Comparison of ENCODE assay signal across 26 cellular contexts in the genomic region with DNA sequence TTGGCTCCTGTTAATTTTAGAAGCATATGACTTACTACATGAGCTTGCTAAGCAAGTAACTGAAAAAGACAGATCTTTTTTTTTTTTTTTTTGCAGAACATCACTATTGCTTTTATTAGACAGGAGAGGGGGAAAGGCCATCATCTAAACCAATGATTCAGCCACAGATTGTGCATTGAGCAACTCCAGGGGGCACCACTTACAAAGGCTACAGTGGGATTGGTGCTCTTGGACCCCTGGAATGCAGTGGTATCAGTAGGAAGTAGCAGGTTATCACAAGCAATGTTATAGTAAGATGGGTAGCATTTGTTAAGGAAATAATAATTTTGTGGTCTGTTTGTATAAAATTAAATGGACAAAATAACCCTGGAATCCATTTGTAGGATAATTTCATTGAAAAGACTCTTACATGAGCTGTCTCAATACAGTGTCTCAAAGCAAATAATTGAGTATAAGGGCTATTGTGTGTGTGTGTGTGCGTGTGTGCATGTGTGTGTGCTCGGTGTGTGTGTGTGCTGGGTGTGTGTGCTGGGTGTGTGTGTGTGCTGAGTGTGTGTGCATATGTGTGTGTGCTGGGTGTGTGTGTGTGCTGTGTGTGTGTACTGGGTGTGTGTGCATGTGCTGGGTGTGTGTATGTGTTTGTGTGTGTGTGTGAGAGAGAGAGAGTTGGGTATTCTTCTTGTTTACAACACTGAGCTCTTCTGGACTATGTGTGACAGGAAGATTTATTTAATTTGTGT.
A peak's percentile ranks its signal among the peaks of the same experiment; 100 is the strongest.
DNase-seq lines count a peak whose midpoint lies in the region; ATAC-seq and TF ChIP-seq lines count a peak whose summit lies in the region.
"Had no signal": no experiment of that assay in that cellular context is flagged by ENCODE, and none has a peak within 500 bp of the region (broad histone marks: within the 10 kb centered on the region; RNA-seq: fewer than 3 reads in every experiment).

No MANE protein-coding gene starts in this region.

- no peak overlapping the region for H3K23ac ChIP-seq in H9 (ENCODE audit: insufficient read length, low read depth, low read length)
- H3K23ac ChIP-seq in IMR-90 (ENCODE audit: low read depth, low read length) = no peak overlapping the region

- no peak for ATAC-seq in IMR-90 (ENCODE audit: low read depth)
- ATAC-seq in mucosa of descending colon = no peak
- ATAC-seq: Panc1 had no signal

- H2AFZ ChIP-seq in H9 (ENCODE audit: low read length) = no peak overlapping the region
- H2AFZ ChIP-seq in IMR-90 (replicated peaks; ENCODE audit: low read length, poor library complexity) = no peak overlapping the region
- H2AFZ ChIP-seq: GM23248 had no signal

- no peaks in the 10 kb centered on the region for H4K20me1 ChIP-seq in H9 (ENCODE audit: control insufficient read depth, insufficient read depth, insufficient read length)
- H4K20me1 ChIP-seq in IMR-90 (ENCODE audit: insufficient read depth, low read length) = no peaks in the 10 kb centered on the region
- H4K20me1 ChIP-seq: BLaER1 treated with 17β-estradiol and CSF1 and Interleukin-3, amounts not matched to agents 10 nM and 100 nM had no signal

- H3K79me2 ChIP-seq in H9 (ENCODE audit: insufficient read depth, low read length) = no peaks in the 10 kb centered on the region

- H3K14ac ChIP-seq in H9 (ENCODE audit: insufficient read depth, low read length) = no peak overlapping the region
- no peak overlapping the region for H3K14ac ChIP-seq in IMR-90 (replicated peaks; ENCODE audit: low read depth, low read length)

- H3K36me3 ChIP-seq in IMR-90 (ENCODE audit: control insufficient read depth, insufficient read depth, low read length) = no peaks in the 10 kb centered on the region
- H3K36me3 ChIP-seq in iPS DF 6.9 (ENCODE audit: control insufficient read depth, insufficient read depth, low read length) = no peaks in the 10 kb centered on the region
- H3K36me3 ChIP-seq in mucosa of descending colon (ENCODE audit: low read depth) = no peaks in the 10 kb centered on the region
- H3K36me3 ChIP-seq: BLaER1 treated with 17β-estradiol and CSF1 and Interleukin-3, amounts not matched to agents 10 nM and 100 nM had no signal

- no peak overlapping the region for H2BK15ac ChIP-seq in H9 (ENCODE audit: low read depth, low read length)
- H2BK15ac ChIP-seq in IMR-90 (ENCODE audit: low read depth, low read length) = no peak overlapping the region

- no peaks in the 10 kb centered on the region for H3K9me3 ChIP-seq in H9 (ENCODE audit: control insufficient read depth, low read depth, low read length)
- no peaks in the 10 kb centered on the region for H3K9me3 ChIP-seq in IMR-90 (ENCODE audit: control insufficient read depth, insufficient read depth, low read length)
- no peaks in the 10 kb centered on the region for H3K9me3 ChIP-seq in iPS DF 6.9 (ENCODE audit: control insufficient read depth, insufficient read depth, low read length)
- no peaks in the 10 kb centered on the region for H3K9me3 ChIP-seq in mucosa of descending colon
- H3K9me3 ChIP-seq: BLaER1 treated with 17β-estradiol and CSF1 and Interleukin-3, amounts not matched to agents 10 nM and 100 nM; Caco-2; SK-N-SH had no signal

- no peak overlapping the region for H3K18ac ChIP-seq in H9 (ENCODE audit: insufficient read length, low read depth, low read length)
- no peak overlapping the region for H3K18ac ChIP-seq in IMR-90 (ENCODE audit: low read depth, low read length)

- H4K91ac ChIP-seq in H9 (ENCODE audit: insufficient read length, low read depth, low read length) = no peak overlapping the region
- H4K91ac ChIP-seq in IMR-90 (ENCODE audit: insufficient read depth, low read depth, low read length) = no peak overlapping the region

- CTCF ChIA-PET in IMR-90 (lab: Yijun Ruan, JAX) = no interaction called here

- H3K4me1 ChIP-seq in H9 (ENCODE audit: insufficient read depth, low read length) (no peaks in the 10 kb centered on the region), IMR-90 (ENCODE audit: control insufficient read depth, insufficient read depth, low read length) (no peaks in the 10 kb centered on the region), iPS DF 6.9 (ENCODE audit: control insufficient read depth, insufficient read depth, low read length) (no peaks in the 10 kb centered on the region), mucosa of descending colon (ENCODE audit: low read depth) (no peaks in the 10 kb centered on the region)

- WGBS in H9 (ENCODE audit: extremely low coverage, insufficient read length, low lambda C conversion rate) = no CpG with 5 or more reads among the region's 2 CpGs
- WGBS in IMR-90 (ENCODE audit: extremely low coverage in 2 of 2, insufficient read length in 1 of 2), 2 experiments = no CpG with 5 or more reads among the region's 2 CpGs
- WGBS in iPS DF 6.9 (ENCODE audit: insufficient coverage, insufficient read length) = no CpG with 5 or more reads among the region's 2 CpGs

- peaks cover 4 to 13% of the 10 kb centered on the region in 2 experiments for H3K4me1 Mint-ChIP-seq in H9
- H3K4me1 Mint-ChIP-seq in progenitor cell of endocrine pancreas (ENCODE audit: low read depth) = peaks cover 12% of the 10 kb centered on the region
- H3K4me1 Mint-ChIP-seq: CD4-positive, alpha-beta memory T cell had no signal

- TF ChIP-seq RAD21 in IMR-90 (IDR thresholded peaks at IDR 0.05; ENCODE audit: low read length) = no peak

- H2BK12ac ChIP-seq in H9 (ENCODE audit: insufficient read length, low read depth, low read length) = no peak overlapping the region

- H3K4me2 ChIP-seq in H9 (ENCODE audit: insufficient read depth, insufficient read length, low read length) = no peak overlapping the region
- no peak overlapping the region for H3K4me2 ChIP-seq in IMR-90 (ENCODE audit: low read depth, low read length)
- H3K4me2 ChIP-seq: BLaER1 treated with 17β-estradiol and CSF1 and Interleukin-3, amounts not matched to agents 10 nM and 100 nM; SK-N-SH had no signal

- H2BK5ac ChIP-seq in H9 (ENCODE audit: insufficient read length, low read length) = no peak overlapping the region
- H2BK5ac ChIP-seq in IMR-90 (ENCODE audit: low read depth, low read length, poor library complexity, severe bottlenecking) = peak overlapping the region; percentile 65

- H3K27me3 ChIP-seq in H9 (ENCODE audit: insufficient read depth, low read length) (no peaks in the 10 kb centered on the region), IMR-90 (ENCODE audit: control insufficient read depth, insufficient read depth, low read length) (no peaks in the 10 kb centered on the region), iPS DF 6.9 (ENCODE audit: control insufficient read depth, insufficient read depth, low read length) (no peaks in the 10 kb centered on the region)
- H3K27me3 ChIP-seq: BLaER1 treated with 17β-estradiol and CSF1 and Interleukin-3, amounts not matched to agents 10 nM and 100 nM had no signal

- H3K9ac ChIP-seq in H9 (ENCODE audit: extremely low read depth, insufficient read length, low read length) (no peak overlapping the region), IMR-90 (ENCODE audit: low read depth, low read length) (no peak overlapping the region)
- H3K9ac ChIP-seq: BLaER1 treated with 17β-estradiol and CSF1 and Interleukin-3, amounts not matched to agents 10 nM and 100 nM; GM23248; SK-N-SH had no signal

- H4K8ac ChIP-seq in H9 (replicated peaks; ENCODE audit: insufficient read length, low read depth, low read length) (no peak overlapping the region), IMR-90 (ENCODE audit: low read depth in 2 of 2, low read length in 2 of 2) (no peak overlapping the region)

- no TSS peak for BruUV-seq in IMR-90 (replicated peaks; lab: Mats Ljungman, UMichigan)

- no peak overlapping the region for H2AK9ac ChIP-seq in IMR-90 (replicated peaks; ENCODE audit: low read depth, low read length, poor library complexity)

- dilution Hi-C loops in IMR-90 (cut with HindIII; ENCODE audit: low sequenced_read_pairs, unreplicated experiment) = no loop called here

- peak overlapping the region in 2 of 3 experiments; percentile 17 to 44; a peak in 3 of 7 replicates for H3K27ac Mint-ChIP-seq in H9
- H3K27ac Mint-ChIP-seq in progenitor cell of endocrine pancreas = peak overlapping the region; percentile 5
- H3K27ac Mint-ChIP-seq: HFFc6 had no signal

- H3K4me3 Mint-ChIP-seq in H9 (no peak overlapping the region; a peak in 1 of 5 replicates), progenitor cell of endocrine pancreas (ENCODE audit: low read depth) (no peak overlapping the region)
- H3K4me3 Mint-ChIP-seq: CD4-positive, alpha-beta memory T cell; HFFc6 had no signal

- H3K9me3 Mint-ChIP-seq in H9 (no peaks in the 10 kb centered on the region), progenitor cell of endocrine pancreas (ENCODE audit: low read depth) (no peaks in the 10 kb centered on the region)

- H3K36me3 Mint-ChIP-seq in H9 (ENCODE audit: insufficient read depth in 1 of 3, low read depth in 3 of 3) = no peaks in the 10 kb centered on the region
- no peaks in the 10 kb centered on the region for H3K36me3 Mint-ChIP-seq in progenitor cell of endocrine pancreas (ENCODE audit: insufficient read depth)
- H3K36me3 Mint-ChIP-seq: CD4-positive, alpha-beta memory T cell had no signal

- no peak overlapping the region for H3T11ph ChIP-seq in H9 (ENCODE audit: low read length)

- H3K9me1 ChIP-seq in IMR-90 (ENCODE audit: insufficient read depth, low read length) = no peaks in the 10 kb centered on the region

- no peak for TF ChIP-seq POLR2A in IMR-90 (IDR thresholded peaks at IDR 0.05; ENCODE audit: low read depth, low read length)

- no peaks in the 10 kb centered on the region for H3K23me2 ChIP-seq in H9 (ENCODE audit: insufficient read length, low read depth, low read length, poor library complexity, severe bottlenecking)

- peak; percentile 50; the same call in 2 of the 3 replicates for TF ChIP-seq CTCF in H9 (conservative IDR thresholded peaks at IDR 0.05)
- TF ChIP-seq CTCF in IMR-90 (conservative IDR thresholded peaks at IDR 0.05; ENCODE audit: low read depth, low read length) = no peak
- TF ChIP-seq CTCF in progenitor cell of endocrine pancreas (IDR thresholded peaks at IDR 0.05; ENCODE audit: unreplicated experiment) = no peak
- no peak for TF ChIP-seq CTCF in mucosa of descending colon (IDR thresholded peaks at IDR 0.05)

- H2BK120ac ChIP-seq in H9 (ENCODE audit: low read depth, low read length, poor library complexity, severe bottlenecking) = no peak overlapping the region
- H2BK120ac ChIP-seq in IMR-90 (ENCODE audit: low read depth, low read length) = no peak overlapping the region

- H3K4ac ChIP-seq in H9 (ENCODE audit: low read depth, low read length) = no peak overlapping the region
- H3K4ac ChIP-seq in IMR-90 (ENCODE audit: low read depth, low read length) = no peak overlapping the region

- H3K56ac ChIP-seq in H9 (ENCODE audit: insufficient read length, low read depth, low read length) = no peak overlapping the region
- H3K56ac ChIP-seq in IMR-90 (ENCODE audit: extremely low read depth, insufficient read depth, low read length) = no peak overlapping the region

- DNase-seq in H9 (peak; percentile 28), IMR-90 (no peak), iPS DF 6.9 (ENCODE audit: low read depth, low spot score) (peak; percentile 9), progenitor cell of endocrine pancreas (ENCODE audit: low spot score, unreplicated experiment) (no peak), mucosa of descending colon (no peak)
- DNase-seq in activated effector memory CD4-positive, alpha-beta T cell treated with Interleukin-2 at 50 U/mL for 16 hours = no peak
- DNase-seq in effector CD8-positive, alpha-beta T cell (lab: John Stamatoyannopoulos, UW) = no peak
- DNase-seq: ACHN; Caco-2; CD4-positive, alpha-beta memory T cell; DMS 273 treated with DMSO at 0.1 percent for 48 hours; DMS79 treated with DMSO at 0.1 percent for 48 hours; GM23248; HFFc6; KBM-7; MM.1S; NCI-H1048; NCI-H1436 treated with DMSO at 0.1 percent for 48 hours; NCI-H2029 treated with DMSO at 0.1 percent for 48 hours; NCI-H345; NCI-H524; NCI-H82; SIG-M5; SK-N-SH had no signal

- H3K4me3 ChIP-seq in IMR-90 (ENCODE audit: insufficient read depth, low read depth, low read length) (no peak overlapping the region), iPS DF 6.9 (ENCODE audit: low read length) (no peak overlapping the region), mucosa of descending colon (no peak overlapping the region)
- H3K4me3 ChIP-seq: BLaER1 treated with 17β-estradiol and CSF1 and Interleukin-3, amounts not matched to agents 10 nM and 100 nM; GM23248 had no signal

- H3K27me3 Mint-ChIP-seq in H9 (ENCODE audit: low read depth) (no peaks in the 10 kb centered on the region), progenitor cell of endocrine pancreas (no peaks in the 10 kb centered on the region)
- H3K27me3 Mint-ChIP-seq: CD4-positive, alpha-beta memory T cell had no signal

- no peak overlapping the region for H2BK20ac ChIP-seq in H9 (ENCODE audit: low read depth, low read length, poor library complexity, severe bottlenecking)
- H2BK20ac ChIP-seq in IMR-90 (ENCODE audit: low read depth, low read length) = no peak overlapping the region

- intact Hi-C loops in IMR-90 (cut with micrococcal nuclease) (no loop called here), mucosa of descending colon (cut with DNase I, micrococcal nuclease) (no loop called here)

- POLR2A ChIA-PET in IMR-90 (lab: Charles Lee; ENCODE audit: unreplicated experiment) = no interaction called here

- in situ Hi-C loops in IMR-90 (cut with MboI; ENCODE audit: low sequenced_read_pairs) = no loop called here

- H2AK5ac ChIP-seq in H9 (ENCODE audit: insufficient read length, low read length) = no peak overlapping the region
- H2AK5ac ChIP-seq in IMR-90 (ENCODE audit: low read depth, low read length) = no peak overlapping the region

- H3K79me1 ChIP-seq in H9 (ENCODE audit: insufficient read depth, low read depth, low read length, poor library complexity, severe bottlenecking) (no peaks in the 10 kb centered on the region), IMR-90 (ENCODE audit: low read depth in 1 of 2, low read length in 2 of 2) (no peaks in the 10 kb centered on the region)

- H4K5ac ChIP-seq in H9 (ENCODE audit: insufficient read length, low read depth, low read length) = no peak overlapping the region
- no peak overlapping the region for H4K5ac ChIP-seq in IMR-90 (ENCODE audit: low read depth, low read length)

- H3K27ac ChIP-seq in H9 (ENCODE audit: insufficient read length, low read depth, low read length) (no peak overlapping the region), IMR-90 (ENCODE audit: insufficient read depth, low read length) (no peak overlapping the region), iPS DF 6.9 (ENCODE audit: low read length) (no peak overlapping the region)
- H3K27ac ChIP-seq: BLaER1 treated with 17β-estradiol and CSF1 and Interleukin-3, amounts not matched to agents 10 nM and 100 nM; GM23248 had no signal

Comparison
In these comparisons a context has a peak if more than half of its experiments do, and no peak if none do; other contexts are left out.
1. DNase-seq: peak in H9 (single experiment) and iPS DF 6.9 (single experiment); none in IMR-90 (single experiment), progenitor cell of endocrine pancreas (single experiment), activated effector memory CD4-positive, alpha-beta T cell treated with Interleukin-2 at 50 U/mL for 16 hours (single experiment), effector CD8-positive, alpha-beta T cell (single experiment) and mucosa of descending colon (0 of 3).